3 cellular contexts compared by ENCODE assay signal in genomic region chr17:45663772-45664171, GRCh38.
TF ChIP-seq lines count a peak whose summit lies in the region.

No MANE protein-coding gene starts in this region.

TF ChIP-seq in SK-N-SH, 30 proteins besides CTCF, POLR2A, EP300 and RAD21 (continued from another document):
- TF ChIP-seq, protein P1, sequence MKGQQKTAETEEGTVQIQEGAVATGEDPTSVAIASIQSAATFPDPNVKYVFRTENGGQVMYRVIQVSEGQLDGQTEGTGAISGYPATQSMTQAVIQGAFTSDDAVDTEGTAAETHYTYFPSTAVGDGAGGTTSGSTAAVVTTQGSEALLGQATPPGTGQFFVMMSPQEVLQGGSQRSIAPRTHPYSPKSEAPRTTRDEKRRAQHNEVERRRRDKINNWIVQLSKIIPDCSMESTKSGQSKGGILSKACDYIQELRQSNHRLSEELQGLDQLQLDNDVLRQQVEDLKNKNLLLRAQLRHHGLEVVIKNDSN (IDR thresholded peaks at IDR 0.05; ENCODE audit: borderline replicate concordance, low read depth) = no peak
- TF ChIP-seq NRF1 (IDR thresholded peaks at IDR 0.05; ENCODE audit: low read depth, low read length) (no peak), RFX5 (IDR thresholded peaks at IDR 0.05; ENCODE audit: low read length) (no peak), POLR2AphosphoS5 (IDR thresholded peaks at IDR 0.05; ENCODE audit: low read depth, low read length) (no peak), FOXM1 (IDR thresholded peaks at IDR 0.05; ENCODE audit: low read depth) (no peak), NFIC (IDR thresholded peaks at IDR 0.05; ENCODE audit: borderline replicate concordance) (no peak), FOSL2 (IDR thresholded peaks at IDR 0.05; ENCODE audit: borderline replicate concordance, low read depth) (no peak)

TF ChIP-seq in SK-N-SH treated with all-trans-retinoic acid at 6 μM for 48 hours, 23 proteins besides CTCF, POLR2A, EP300 and RAD21 (continued from another document):
- TF ChIP-seq TSHZ2 (CRISPR knock-in tag; IDR thresholded peaks at IDR 0.05) (no peak), ZNF565 (CRISPR knock-in tag; conservative IDR thresholded peaks at IDR 0.05; ENCODE audit: low read depth) (no peak)

TF ChIP-seq in Ishikawa, 13 proteins besides CTCF, POLR2A, EP300 and RAD21 (continued from another document):
- TF ChIP-seq, protein P2, sequence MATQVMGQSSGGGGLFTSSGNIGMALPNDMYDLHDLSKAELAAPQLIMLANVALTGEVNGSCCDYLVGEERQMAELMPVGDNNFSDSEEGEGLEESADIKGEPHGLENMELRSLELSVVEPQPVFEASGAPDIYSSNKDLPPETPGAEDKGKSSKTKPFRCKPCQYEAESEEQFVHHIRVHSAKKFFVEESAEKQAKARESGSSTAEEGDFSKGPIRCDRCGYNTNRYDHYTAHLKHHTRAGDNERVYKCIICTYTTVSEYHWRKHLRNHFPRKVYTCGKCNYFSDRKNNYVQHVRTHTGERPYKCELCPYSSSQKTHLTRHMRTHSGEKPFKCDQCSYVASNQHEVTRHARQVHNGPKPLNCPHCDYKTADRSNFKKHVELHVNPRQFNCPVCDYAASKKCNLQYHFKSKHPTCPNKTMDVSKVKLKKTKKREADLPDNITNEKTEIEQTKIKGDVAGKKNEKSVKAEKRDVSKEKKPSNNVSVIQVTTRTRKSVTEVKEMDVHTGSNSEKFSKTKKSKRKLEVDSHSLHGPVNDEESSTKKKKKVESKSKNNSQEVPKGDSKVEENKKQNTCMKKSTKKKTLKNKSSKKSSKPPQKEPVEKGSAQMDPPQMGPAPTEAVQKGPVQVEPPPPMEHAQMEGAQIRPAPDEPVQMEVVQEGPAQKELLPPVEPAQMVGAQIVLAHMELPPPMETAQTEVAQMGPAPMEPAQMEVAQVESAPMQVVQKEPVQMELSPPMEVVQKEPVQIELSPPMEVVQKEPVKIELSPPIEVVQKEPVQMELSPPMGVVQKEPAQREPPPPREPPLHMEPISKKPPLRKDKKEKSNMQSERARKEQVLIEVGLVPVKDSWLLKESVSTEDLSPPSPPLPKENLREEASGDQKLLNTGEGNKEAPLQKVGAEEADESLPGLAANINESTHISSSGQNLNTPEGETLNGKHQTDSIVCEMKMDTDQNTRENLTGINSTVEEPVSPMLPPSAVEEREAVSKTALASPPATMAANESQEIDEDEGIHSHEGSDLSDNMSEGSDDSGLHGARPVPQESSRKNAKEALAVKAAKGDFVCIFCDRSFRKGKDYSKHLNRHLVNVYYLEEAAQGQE (IDR thresholded peaks at IDR 0.05; ENCODE audit: low read depth) = no peak
- no peak for TF ChIP-seq ZBTB7A (IDR thresholded peaks at IDR 0.05; ENCODE audit: low read depth)
- no peak for TF ChIP-seq NFIC (IDR thresholded peaks at IDR 0.05)
- no peak for TF ChIP-seq TCF12 (IDR thresholded peaks at IDR 0.05; ENCODE audit: low read depth)
